In the genomic region with DNA sequence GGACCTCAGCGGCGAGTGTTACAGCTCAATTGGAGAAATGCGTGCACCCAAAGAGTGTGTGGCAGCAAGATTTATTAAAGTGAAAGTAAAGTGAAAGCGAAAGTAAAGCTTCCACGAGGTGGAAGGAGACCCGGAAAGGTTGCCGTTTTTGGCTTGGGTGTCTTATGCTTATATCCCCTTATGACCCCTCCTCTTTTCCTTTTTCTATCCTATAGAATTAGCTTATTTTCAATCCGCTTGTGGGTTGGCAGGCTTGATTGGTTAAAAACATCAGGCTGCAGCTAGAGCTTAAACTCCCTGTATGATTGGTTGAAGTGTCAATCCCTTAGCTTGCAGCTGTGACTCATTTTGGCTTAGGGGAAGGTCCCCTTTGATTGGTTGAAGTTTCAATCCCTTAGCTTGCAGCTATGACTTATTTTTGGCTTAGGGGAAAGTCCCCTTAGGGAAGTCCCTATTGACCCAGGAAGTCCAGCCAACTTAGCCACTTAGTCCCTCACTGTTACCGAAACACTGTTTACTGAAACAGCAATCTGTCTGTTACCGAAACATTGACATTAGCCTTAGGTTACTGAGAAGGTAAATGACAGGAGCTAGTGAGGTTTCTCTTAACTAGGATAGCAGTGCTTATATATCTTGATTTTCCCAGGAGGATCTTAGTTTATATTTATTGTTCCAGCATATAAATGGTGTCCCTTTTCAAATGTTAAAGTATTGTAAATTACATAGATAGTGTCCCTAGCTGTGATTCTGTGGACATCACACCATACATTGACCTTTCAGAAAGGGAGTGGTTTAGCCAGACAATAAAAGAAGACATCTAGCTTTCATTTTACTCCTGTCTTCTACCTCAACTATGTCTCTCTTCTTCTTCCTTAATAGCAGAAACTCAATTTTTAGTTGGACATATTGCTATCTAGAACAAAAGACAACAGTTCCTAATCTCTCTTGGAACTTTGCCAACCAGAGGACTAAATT, we compare ENCODE assay signal across 1 cellular context.
TF ChIP-seq lines count a peak whose summit lies in the region.

No MANE protein-coding gene starts in this region.

TF ChIP-seq in GM23338, 12 proteins besides CTCF, POLR2A, EP300 and RAD21 (continued from another document):
- TF ChIP-seq, protein P1, sequence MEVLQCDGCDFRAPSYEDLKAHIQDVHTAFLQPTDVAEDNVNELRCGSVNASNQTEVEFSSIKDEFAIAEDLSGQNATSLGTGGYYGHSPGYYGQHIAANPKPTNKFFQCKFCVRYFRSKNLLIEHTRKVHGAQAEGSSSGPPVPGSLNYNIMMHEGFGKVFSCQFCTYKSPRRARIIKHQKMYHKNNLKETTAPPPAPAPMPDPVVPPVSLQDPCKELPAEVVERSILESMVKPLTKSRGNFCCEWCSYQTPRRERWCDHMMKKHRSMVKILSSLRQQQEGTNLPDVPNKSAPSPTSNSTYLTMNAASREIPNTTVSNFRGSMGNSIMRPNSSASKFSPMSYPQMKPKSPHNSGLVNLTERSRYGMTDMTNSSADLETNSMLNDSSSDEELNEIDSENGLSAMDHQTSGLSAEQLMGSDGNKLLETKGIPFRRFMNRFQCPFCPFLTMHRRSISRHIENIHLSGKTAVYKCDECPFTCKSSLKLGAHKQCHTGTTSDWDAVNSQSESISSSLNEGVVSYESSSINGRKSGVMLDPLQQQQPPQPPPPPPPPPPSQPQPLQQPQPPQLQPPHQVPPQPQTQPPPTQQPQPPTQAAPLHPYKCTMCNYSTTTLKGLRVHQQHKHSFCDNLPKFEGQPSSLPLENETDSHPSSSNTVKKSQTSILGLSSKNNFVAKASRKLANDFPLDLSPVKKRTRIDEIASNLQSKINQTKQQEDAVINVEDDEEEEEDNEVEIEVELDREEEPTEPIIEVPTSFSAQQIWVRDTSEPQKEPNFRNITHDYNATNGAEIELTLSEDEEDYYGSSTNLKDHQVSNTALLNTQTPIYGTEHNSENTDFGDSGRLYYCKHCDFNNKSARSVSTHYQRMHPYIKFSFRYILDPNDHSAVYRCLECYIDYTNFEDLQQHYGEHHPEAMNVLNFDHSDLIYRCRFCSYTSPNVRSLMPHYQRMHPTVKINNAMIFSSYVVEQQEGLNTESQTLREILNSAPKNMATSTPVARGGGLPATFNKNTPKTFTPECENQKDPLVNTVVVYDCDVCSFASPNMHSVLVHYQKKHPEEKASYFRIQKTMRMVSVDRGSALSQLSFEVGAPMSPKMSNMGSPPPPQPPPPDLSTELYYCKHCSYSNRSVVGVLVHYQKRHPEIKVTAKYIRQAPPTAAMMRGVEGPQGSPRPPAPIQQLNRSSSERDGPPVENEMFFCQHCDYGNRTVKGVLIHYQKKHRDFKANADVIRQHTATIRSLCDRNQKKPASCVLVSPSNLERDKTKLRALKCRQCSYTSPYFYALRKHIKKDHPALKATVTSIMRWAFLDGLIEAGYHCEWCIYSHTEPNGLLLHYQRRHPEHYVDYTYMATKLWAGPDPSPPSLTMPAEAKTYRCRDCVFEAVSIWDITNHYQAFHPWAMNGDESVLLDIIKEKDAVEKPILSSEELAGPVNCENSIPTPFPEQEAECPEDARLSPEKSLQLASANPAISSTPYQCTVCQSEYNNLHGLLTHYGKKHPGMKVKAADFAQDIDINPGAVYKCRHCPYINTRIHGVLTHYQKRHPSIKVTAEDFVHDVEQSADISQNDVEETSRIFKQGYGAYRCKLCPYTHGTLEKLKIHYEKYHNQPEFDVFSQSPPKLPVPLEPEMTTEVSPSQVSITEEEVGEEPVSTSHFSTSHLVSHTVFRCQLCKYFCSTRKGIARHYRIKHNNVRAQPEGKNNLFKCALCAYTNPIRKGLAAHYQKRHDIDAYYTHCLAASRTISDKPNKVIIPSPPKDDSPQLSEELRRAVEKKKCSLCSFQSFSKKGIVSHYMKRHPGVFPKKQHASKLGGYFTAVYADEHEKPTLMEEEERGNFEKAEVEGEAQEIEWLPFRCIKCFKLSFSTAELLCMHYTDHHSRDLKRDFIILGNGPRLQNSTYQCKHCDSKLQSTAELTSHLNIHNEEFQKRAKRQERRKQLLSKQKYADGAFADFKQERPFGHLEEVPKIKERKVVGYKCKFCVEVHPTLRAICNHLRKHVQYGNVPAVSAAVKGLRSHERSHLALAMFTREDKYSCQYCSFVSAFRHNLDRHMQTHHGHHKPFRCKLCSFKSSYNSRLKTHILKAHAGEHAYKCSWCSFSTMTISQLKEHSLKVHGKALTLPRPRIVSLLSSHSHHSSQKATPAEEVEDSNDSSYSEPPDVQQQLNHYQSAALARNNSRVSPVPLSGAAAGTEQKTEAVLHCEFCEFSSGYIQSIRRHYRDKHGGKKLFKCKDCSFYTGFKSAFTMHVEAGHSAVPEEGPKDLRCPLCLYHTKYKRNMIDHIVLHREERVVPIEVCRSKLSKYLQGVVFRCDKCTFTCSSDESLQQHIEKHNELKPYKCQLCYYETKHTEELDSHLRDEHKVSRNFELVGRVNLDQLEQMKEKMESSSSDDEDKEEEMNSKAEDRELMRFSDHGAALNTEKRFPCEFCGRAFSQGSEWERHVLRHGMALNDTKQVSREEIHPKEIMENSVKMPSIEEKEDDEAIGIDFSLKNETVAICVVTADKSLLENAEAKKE (CRISPR knock-in tag; IDR thresholded peaks at IDR 0.05) = no peak
- TF ChIP-seq EZH2phosphoT487 (IDR thresholded peaks at IDR 0.05; ENCODE audit: unreplicated experiment) (no peak), ZNF114 (CRISPR knock-in tag; IDR thresholded peaks at IDR 0.05) (no peak), NANOG (IDR thresholded peaks at IDR 0.05; ENCODE audit: borderline replicate concordance) (no peak), POLR2AphosphoS5 (IDR thresholded peaks at IDR 0.05; ENCODE audit: low read depth) (no peak)
- TF ChIP-seq, protein P2, sequence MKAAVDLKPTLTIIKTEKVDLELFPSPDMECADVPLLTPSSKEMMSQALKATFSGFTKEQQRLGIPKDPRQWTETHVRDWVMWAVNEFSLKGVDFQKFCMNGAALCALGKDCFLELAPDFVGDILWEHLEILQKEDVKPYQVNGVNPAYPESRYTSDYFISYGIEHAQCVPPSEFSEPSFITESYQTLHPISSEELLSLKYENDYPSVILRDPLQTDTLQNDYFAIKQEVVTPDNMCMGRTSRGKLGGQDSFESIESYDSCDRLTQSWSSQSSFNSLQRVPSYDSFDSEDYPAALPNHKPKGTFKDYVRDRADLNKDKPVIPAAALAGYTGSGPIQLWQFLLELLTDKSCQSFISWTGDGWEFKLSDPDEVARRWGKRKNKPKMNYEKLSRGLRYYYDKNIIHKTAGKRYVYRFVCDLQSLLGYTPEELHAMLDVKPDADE (IDR thresholded peaks at IDR 0.05) = no peak
